Comparison of ENCODE assay signal across 8 cellular contexts in the genomic region with DNA sequence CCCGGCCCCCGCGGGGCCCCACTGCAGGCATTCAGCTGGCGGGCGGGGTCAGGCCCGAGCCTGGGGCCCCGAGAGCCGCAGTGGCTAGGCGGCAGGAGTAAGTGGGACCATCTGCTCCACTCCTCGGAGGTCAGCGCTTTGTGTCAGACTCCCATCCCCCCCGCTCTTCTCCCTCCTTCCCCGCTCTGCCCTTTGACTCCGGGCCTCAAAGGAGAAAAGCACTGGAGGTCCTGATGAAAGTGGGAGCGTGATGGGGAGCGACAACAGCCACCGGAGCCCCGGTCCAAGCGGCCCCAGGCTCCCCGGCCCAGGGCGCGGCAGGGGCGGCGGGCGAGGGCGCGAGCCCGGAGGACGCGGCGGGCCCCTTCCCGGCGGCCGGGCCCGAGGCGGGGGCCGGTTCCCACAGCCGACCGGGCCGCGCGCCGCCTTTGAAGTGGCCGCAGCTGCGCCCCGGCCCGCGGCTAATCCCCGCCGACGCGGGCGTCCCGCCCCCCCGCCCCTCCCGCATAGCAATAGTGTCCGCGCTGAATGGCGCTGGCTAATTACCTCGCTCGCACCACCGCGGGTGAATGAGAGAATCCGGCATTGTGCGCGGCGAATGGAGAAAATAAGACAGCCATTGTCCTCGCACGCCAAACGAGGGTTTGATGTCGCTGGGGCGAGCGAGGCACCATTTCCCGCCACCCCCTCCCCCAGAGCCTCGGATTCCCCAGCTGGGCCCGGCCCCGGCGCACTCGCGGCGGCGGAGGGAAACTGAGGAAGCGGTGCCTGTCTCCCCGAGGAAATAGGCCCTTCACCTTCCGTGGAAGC.
A peak's percentile ranks its signal among the peaks of the same experiment; 100 is the strongest.
DNase-seq lines count a peak whose midpoint lies in the region; ATAC-seq and TF ChIP-seq lines count a peak whose summit lies in the region.

No MANE protein-coding gene starts in this region.

- TF ChIP-seq CTCF in fibroblast of mammary gland (conservative IDR thresholded peaks at IDR 0.05; ENCODE audit: control insufficient read depth, insufficient read depth, low read depth, low read length): no peak
- TF ChIP-seq CTCF in nephron progenitor cell (IDR thresholded peaks at IDR 0.05): no peak

- no peaks in the 10 kb centered on the region for H3K79me2 ChIP-seq in ACC112 (ENCODE audit: control insufficient read depth, insufficient read depth, low read length, unreplicated experiment)

- no peaks in the 10 kb centered on the region for H3K27me3 Mint-ChIP-seq in nephron progenitor cell (ENCODE audit: low read depth, poor library complexity)

- H3K27ac ChIP-seq in ACC112 (ENCODE audit: low read depth, low read length): no peak overlapping the region

- H2AFZ ChIP-seq in ACC112 (ENCODE audit: low read length, unreplicated experiment): no peak overlapping the region

- H3K4me3 Mint-ChIP-seq in nephron progenitor cell: peak overlapping the region; percentile 70

- H3K4me1 Mint-ChIP-seq in nephron progenitor cell: peaks cover 47% of the 10 kb centered on the region

- peaks cover 52% of the 10 kb centered on the region for H3K27me3 ChIP-seq in ACC112 (ENCODE audit: insufficient read depth, low read length)

- H3K27ac Mint-ChIP-seq in nephron progenitor cell: peak overlapping the region; percentile 80

- no peaks in the 10 kb centered on the region for H3K36me3 ChIP-seq in ACC112 (ENCODE audit: insufficient read depth, low read length)

- no peak for ATAC-seq in HG03108 (IDR thresholded peaks at IDR 0.05; ENCODE audit: unreplicated experiment)
- ATAC-seq in GM18909 (IDR thresholded peaks at IDR 0.05; ENCODE audit: poor library complexity, unreplicated experiment): no peak
- no peak for ATAC-seq in activated CD4-positive, CD25-positive, alpha-beta regulatory T cell treated with anti-CD3 and anti-CD28 coated beads, Interleukin-2, amount 50 U/mL, for 24 hours

- H3K4me1 ChIP-seq in ACC112 (ENCODE audit: control insufficient read depth, insufficient read depth, low read length, unreplicated experiment): no peaks in the 10 kb centered on the region

- H3K4me3 ChIP-seq in ACC112 (ENCODE audit: low read depth, low read length) (peak overlapping the region; percentile 62; the same call in 1 of the 2 replicates), fibroblast of mammary gland (ENCODE audit: control insufficient read depth, low read depth, low read length) (peak overlapping the region; percentile 26)

- H3K9me3 Mint-ChIP-seq in nephron progenitor cell: peaks cover 38% of the 10 kb centered on the region

- DNase-seq in NCI-H524 (lab: John Stamatoyannopoulos, UW): peak; percentile 56 to 66
- DNase-seq in fibroblast of mammary gland (ENCODE audit: low read depth): no peak
- DNase-seq in nephron progenitor cell: peak; percentile 66
- no peak for DNase-seq in NOMO-1 treated with dmso at 0.1 percent for 144 hours (lab: John Stamatoyannopoulos, UW; ENCODE audit: unreplicated experiment)

- H3K36me3 Mint-ChIP-seq in nephron progenitor cell (ENCODE audit: low read depth): peaks cover 65% of the 10 kb centered on the region

Comparison
In these comparisons a context has a peak if more than half of its experiments do, and no peak if none do; other contexts are left out.
1. DNase-seq: peak in NCI-H524 (2 of 2) and nephron progenitor cell (single experiment); none in fibroblast of mammary gland (single experiment) and NOMO-1 treated with dmso at 0.1 percent for 144 hours (single experiment).